23 cellular contexts compared by ENCODE assay signal in the genomic region with DNA sequence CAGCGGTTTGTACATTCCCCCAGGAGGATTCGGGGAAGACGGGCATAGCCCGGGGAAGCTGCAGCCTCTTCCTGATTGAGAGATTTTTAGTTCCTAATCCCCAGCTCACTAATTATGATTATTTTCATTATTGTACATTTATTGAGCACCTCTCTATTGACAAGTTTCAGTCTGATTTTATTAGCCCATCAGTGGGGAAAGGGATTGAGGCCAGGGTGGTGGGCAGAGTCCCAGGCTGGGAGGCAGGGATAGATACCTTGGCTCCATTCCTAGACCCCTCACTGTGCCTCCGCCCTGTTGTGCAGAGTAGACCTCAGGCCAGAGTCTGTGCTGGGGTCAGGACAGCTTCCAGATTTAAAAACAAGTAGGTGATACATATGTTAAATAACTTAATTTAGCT. TPM values are rescaled to one million over a fixed set of nuclear protein-coding genes. Genes with fewer than 3 reads are reported as not detected.
"Had no signal": no experiment of that assay in that cellular context is flagged by ENCODE, and none has a peak within 500 bp of the region (broad histone marks: within the 10 kb centered on the region; RNA-seq: fewer than 3 reads in every experiment).

No MANE protein-coding gene starts in this region.

- H3K4me3 ChIP-seq: esophagus muscularis mucosa, gastrocnemius medialis, heart right ventricle, mucosa of descending colon, neural progenitor cell, pancreas, suprapubic skin, tibial artery, upper lobe of right lung had no signal

- H3K9ac ChIP-seq: neural progenitor cell had no signal

- H3K27me3 Mint-ChIP-seq: natural killer cell treated with Interleukin-12 subunit alpha and Interleukin-12 subunit beta and Interleukin-15 and Interleukin-18, amount 100 ng/mL, for 72 hours; progenitor cell of endocrine pancreas had no signal

- H3K9me3 ChIP-seq: esophagus muscularis mucosa, gastrocnemius medialis, heart right ventricle, mucosa of descending colon, pancreas, suprapubic skin, tibial artery, upper lobe of right lung had no signal

- H3K9me3 Mint-ChIP-seq: natural killer cell treated with Interleukin-12 subunit alpha and Interleukin-12 subunit beta and Interleukin-15 and Interleukin-18, amount 100 ng/mL, for 72 hours; neural progenitor cell had no signal

- ATAC-seq: gastrocnemius medialis; heart right ventricle; mucosa of descending colon; pancreas; right cardiac atrium; stimulated activated naive CD8-positive, alpha-beta T cell treated with anti-CD3 and anti-CD28 coated beads, Interleukin-15, Interleukin-2, amounts not matched to agents 100 U/mL and 50 U/mL, for 24 hours; upper lobe of right lung had no signal

- H3K4me2 ChIP-seq: neural progenitor cell had no signal

- H3K4me3 Mint-ChIP-seq: natural killer cell treated with Interleukin-12 subunit alpha and Interleukin-12 subunit beta and Interleukin-15 and Interleukin-18, amount 100 ng/mL, for 72 hours; neural progenitor cell had no signal

- H3K27ac ChIP-seq: epithelial cell of prostate, esophagus muscularis mucosa, gastrocnemius medialis, heart right ventricle, neural progenitor cell, pancreas, suprapubic skin, tibial artery, upper lobe of right lung had no signal

- H3K27me3 ChIP-seq: esophagus muscularis mucosa, gastrocnemius medialis, heart right ventricle, neural progenitor cell, pancreas, suprapubic skin, tibial artery, upper lobe of right lung had no signal

- H2AFZ ChIP-seq: neural progenitor cell had no signal

- H3K27ac Mint-ChIP-seq: natural killer cell treated with Interleukin-12 subunit alpha and Interleukin-12 subunit beta and Interleukin-15 and Interleukin-18, amount 100 ng/mL, for 72 hours; progenitor cell of endocrine pancreas had no signal

- H3K4me1 ChIP-seq: esophagus muscularis mucosa, gastrocnemius medialis, heart right ventricle, neural progenitor cell, pancreas, suprapubic skin, tibial artery, upper lobe of right lung had no signal

- DNase-seq: cortex of kidney; effector memory CD4-positive, alpha-beta T cell; gastrocnemius medialis; heart right ventricle; hypothalamus; kidney glomerular epithelial cell; mammary epithelial cell; mucosa of descending colon; nucleus accumbens; pancreas; right cardiac atrium; small intestine; stimulated activated CD4-positive, alpha-beta T cell treated with anti-CD3 and anti-CD28 coated beads, Interleukin-12 subunit alpha, Interleukin-12 subunit beta, amount 100 ng/mL, for 4 hours; stimulated activated naive CD8-positive, alpha-beta T cell treated with anti-CD3 and anti-CD28 coated beads, Interleukin-15, Interleukin-2, amounts not matched to agents 100 U/mL and 50 U/mL, for 24 hours; tibial artery; upper lobe of right lung had no signal

RNA-seq across cellular contexts. Expression of gene CD74, which starts 28.0 kb away (rescaled TPM):
- total RNA-seq: chondrocyte had no signal
